ENCODE assay signal across 9 cellular contexts in the genomic region with DNA sequence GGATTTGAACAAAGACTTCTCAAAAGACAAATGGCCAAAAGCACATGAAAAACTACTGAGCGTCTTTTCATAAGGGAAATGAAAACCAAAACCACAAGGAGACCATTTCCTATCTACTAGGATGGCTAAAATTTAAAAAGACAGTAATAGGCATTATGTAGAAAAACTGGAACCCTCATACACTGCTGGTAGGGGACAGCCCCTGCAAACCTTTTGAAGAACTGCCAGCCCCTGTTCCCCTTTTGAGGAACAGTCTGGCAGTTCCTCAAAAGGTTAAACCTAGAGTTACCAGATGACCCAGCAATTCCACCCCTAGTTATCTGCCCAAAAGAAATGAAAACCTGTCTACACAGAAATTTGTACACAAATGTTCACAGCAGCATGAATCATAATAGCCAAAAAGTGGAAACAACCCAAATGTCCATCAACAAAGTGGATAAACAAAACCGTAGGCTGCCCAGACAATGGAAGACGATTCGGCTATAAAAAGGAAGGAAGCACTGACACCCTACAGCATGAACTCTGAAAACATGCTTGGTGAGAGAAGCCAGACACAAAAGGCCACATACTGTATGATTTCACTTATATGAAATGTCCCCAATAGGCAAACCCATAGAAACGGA. TPM values are rescaled to one million over a fixed set of nuclear protein-coding genes. Genes with fewer than 3 reads are reported as not detected.
DNase-seq lines count a peak whose midpoint lies in the region; ATAC-seq and TF ChIP-seq lines count a peak whose summit lies in the region.
"Had no signal": no experiment of that assay in that cellular context is flagged by ENCODE, and none has a peak within 500 bp of the region (broad histone marks: within the 10 kb centered on the region; RNA-seq: fewer than 3 reads in every experiment).

No MANE protein-coding gene starts in this region.

- TF ChIP-seq POLR2A in esophagus squamous epithelium (IDR thresholded peaks at IDR 0.05) (no peak), vagina (IDR thresholded peaks at IDR 0.05) (no peak)

- ATAC-seq in Right ventricle myocardium superior (ENCODE audit: poor library complexity) (no peak), SK-N-SH treated with all-trans-retinoic acid at 6 μM for 48 hours (no peak)

- no peaks in the 10 kb centered on the region for H3K9me3 ChIP-seq in left ventricle myocardium inferior (replicated peaks)
- H3K9me3 ChIP-seq in OCI-LY7 (ENCODE audit: low read length) = no peaks in the 10 kb centered on the region
- no peaks in the 10 kb centered on the region for H3K9me3 ChIP-seq in esophagus squamous epithelium
- H3K9me3 ChIP-seq in vagina = no peaks in the 10 kb centered on the region
- H3K9me3 ChIP-seq: Caco-2 had no signal

- 15 to 26% methylated on average over 5 of the region's 5 CpGs for WGBS in esophagus squamous epithelium, 2 donors

- H3K4me3 ChIP-seq in left ventricle myocardium inferior = no peak overlapping the region
- H3K4me3 ChIP-seq in OCI-LY7 (ENCODE audit: low read depth, low read length, poor library complexity, severe bottlenecking) = no peak overlapping the region
- H3K4me3 ChIP-seq in esophagus squamous epithelium = peak overlapping the region in 1 of 4 donors; percentile 18
- H3K4me3 ChIP-seq in vagina = no peak overlapping the region

- no peaks in the 10 kb centered on the region for H4K20me1 ChIP-seq in OCI-LY7 (ENCODE audit: insufficient read depth, low read length)

- no peaks in the 10 kb centered on the region for H3K79me2 ChIP-seq in OCI-LY7 (ENCODE audit: insufficient read depth, low read depth, low read length)

- POLR2A ChIA-PET in OCI-LY7 (lab: Charles Lee) = interaction anchor here (0.6 kb wide), 1 partner anchor 29 kb away, joined by 3 read pairs; no protein-coding TSS in a partner anchor

- H3K27me3 ChIP-seq in left ventricle myocardium inferior (ENCODE audit: low read depth) = no peaks in the 10 kb centered on the region
- no peaks in the 10 kb centered on the region for H3K27me3 ChIP-seq in esophagus squamous epithelium
- no peaks in the 10 kb centered on the region for H3K27me3 ChIP-seq in vagina

- H3K27ac ChIP-seq in left ventricle myocardium inferior (replicated peaks) = peak overlapping the region; percentile 81
- no peak overlapping the region for H3K27ac ChIP-seq in OCI-LY7 (ENCODE audit: low read depth, low read length, poor library complexity, severe bottlenecking)
- peak overlapping the region in 3 of 4 donors; percentile 28 to 78 (median 69) for H3K27ac ChIP-seq in esophagus squamous epithelium
- peak overlapping the region; percentile 66 for H3K27ac ChIP-seq in vagina

- DNase-seq in left ventricle myocardium inferior = no peak
- no peak for DNase-seq in Right ventricle myocardium superior
- DNase-seq in OCI-LY7 (ENCODE audit: low spot score) = peak; percentile 20
- DNase-seq in esophagus squamous epithelium (lab: John Stamatoyannopoulos, UW) = no peak
- no peak for DNase-seq in vagina (ENCODE audit: extremely low spot score in 2 of 2)
- DNase-seq in NAMALWA (ENCODE audit: low spot score) = no peak
- no peak for DNase-seq in posterior vena cava (ENCODE audit: low spot score)
- DNase-seq: Caco-2 had no signal

- no peak overlapping the region for H3K4me2 ChIP-seq in OCI-LY7 (ENCODE audit: low read length)

- peaks cover 77% of the 10 kb centered on the region for H3K4me1 ChIP-seq in left ventricle myocardium inferior
- peaks cover 9% of the 10 kb centered on the region for H3K4me1 ChIP-seq in OCI-LY7 (ENCODE audit: insufficient read depth, low read length, poor library complexity, severe bottlenecking)
- H3K4me1 ChIP-seq in esophagus squamous epithelium = peaks cover 11 to 82% (median 32%) of the 10 kb centered on the region in 3 donors
- peaks cover 75% of the 10 kb centered on the region for H3K4me1 ChIP-seq in vagina
- H3K4me1 ChIP-seq: Caco-2 had no signal

- no peaks in the 10 kb centered on the region for H3K9me2 ChIP-seq in OCI-LY7 (ENCODE audit: insufficient read depth, low read length)

- intact Hi-C loops in left ventricle myocardium inferior (cut with micrococcal nuclease) (no loop called here), Right ventricle myocardium superior (cut with DNase I) (no loop called here), OCI-LY7 (cut with micrococcal nuclease; ENCODE audit: unreplicated experiment) (no loop called here), esophagus squamous epithelium (cut with DNase I) (no loop called here), vagina (cut with DNase I) (no loop called here), posterior vena cava (cut with DNase I) (no loop called here)

- CTCF ChIA-PET in OCI-LY7 (lab: Charles Lee; ENCODE audit: unreplicated experiment) = no interaction called here

- BruUV-seq in OCI-LY7 (replicated peaks; lab: Mats Ljungman, UMichigan) = TSS peak; percentile 35

- H3K36me3 ChIP-seq in left ventricle myocardium inferior (peaks cover 23% of the 10 kb centered on the region), OCI-LY7 (ENCODE audit: insufficient read depth, low read length) (peaks cover 25% of the 10 kb centered on the region; the same call in 1 of the 2 replicates), esophagus squamous epithelium (peaks cover 6 to 40% (median 9%) of the 10 kb centered on the region in 3 donors), vagina (peaks cover 0 to 28% of the 10 kb centered on the region in 2 donors)

- TF ChIP-seq CTCF in left ventricle myocardium inferior (IDR thresholded peaks at IDR 0.05; ENCODE audit: borderline replicate concordance) (no peak), OCI-LY7 (conservative IDR thresholded peaks at IDR 0.05; ENCODE audit: low read length) (no peak), esophagus squamous epithelium (IDR thresholded peaks at IDR 0.05) (no peak), vagina (IDR thresholded peaks at IDR 0.05) (no peak)

- H2AFZ ChIP-seq in OCI-LY7 (ENCODE audit: low read length) = no peak overlapping the region

TF ChIP-seq in SK-N-SH treated with all-trans-retinoic acid at 6 μM for 48 hours, 23 proteins besides CTCF, POLR2A, EP300 and RAD21:
- TF ChIP-seq OSR1 (CRISPR knock-in tag; IDR thresholded peaks at IDR 0.05) = no peak
- TF ChIP-seq TCF4 (CRISPR knock-in tag; IDR thresholded peaks at IDR 0.05; ENCODE audit: borderline replicate concordance) = no peak
- no peak for TF ChIP-seq SNAI2 (CRISPR knock-in tag; IDR thresholded peaks at IDR 0.05)
- TF ChIP-seq, protein P1, sequence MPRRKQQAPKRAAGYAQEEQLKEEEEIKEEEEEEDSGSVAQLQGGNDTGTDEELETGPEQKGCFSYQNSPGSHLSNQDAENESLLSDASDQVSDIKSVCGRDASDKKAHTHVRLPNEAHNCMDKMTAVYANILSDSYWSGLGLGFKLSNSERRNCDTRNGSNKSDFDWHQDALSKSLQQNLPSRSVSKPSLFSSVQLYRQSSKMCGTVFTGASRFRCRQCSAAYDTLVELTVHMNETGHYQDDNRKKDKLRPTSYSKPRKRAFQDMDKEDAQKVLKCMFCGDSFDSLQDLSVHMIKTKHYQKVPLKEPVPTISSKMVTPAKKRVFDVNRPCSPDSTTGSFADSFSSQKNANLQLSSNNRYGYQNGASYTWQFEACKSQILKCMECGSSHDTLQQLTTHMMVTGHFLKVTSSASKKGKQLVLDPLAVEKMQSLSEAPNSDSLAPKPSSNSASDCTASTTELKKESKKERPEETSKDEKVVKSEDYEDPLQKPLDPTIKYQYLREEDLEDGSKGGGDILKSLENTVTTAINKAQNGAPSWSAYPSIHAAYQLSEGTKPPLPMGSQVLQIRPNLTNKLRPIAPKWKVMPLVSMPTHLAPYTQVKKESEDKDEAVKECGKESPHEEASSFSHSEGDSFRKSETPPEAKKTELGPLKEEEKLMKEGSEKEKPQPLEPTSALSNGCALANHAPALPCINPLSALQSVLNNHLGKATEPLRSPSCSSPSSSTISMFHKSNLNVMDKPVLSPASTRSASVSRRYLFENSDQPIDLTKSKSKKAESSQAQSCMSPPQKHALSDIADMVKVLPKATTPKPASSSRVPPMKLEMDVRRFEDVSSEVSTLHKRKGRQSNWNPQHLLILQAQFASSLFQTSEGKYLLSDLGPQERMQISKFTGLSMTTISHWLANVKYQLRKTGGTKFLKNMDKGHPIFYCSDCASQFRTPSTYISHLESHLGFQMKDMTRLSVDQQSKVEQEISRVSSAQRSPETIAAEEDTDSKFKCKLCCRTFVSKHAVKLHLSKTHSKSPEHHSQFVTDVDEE (CRISPR knock-in tag; IDR thresholded peaks at IDR 0.05) = no peak
- no peak for TF ChIP-seq ZFP3 (CRISPR knock-in tag; IDR thresholded peaks at IDR 0.05)

RNA-seq across cellular contexts. Expression of a gene that starts 22.9 kb away (rescaled TPM):
- 48.5 TPM for total RNA-seq in left ventricle myocardium inferior
- 45.2 TPM for total RNA-seq in Right ventricle myocardium superior
- total RNA-seq in OCI-LY7 (2014; rRNA removed; shearing (Covaris generic)) = 13.5 and 15.5 TPM in 2 replicates
- total RNA-seq in OCI-LY7 (2022) = 33.2 and 34.2 TPM in 2 replicates
- total RNA-seq in esophagus squamous epithelium = 10 to 100 TPM; 10.2 to 26.5 (median 16.5) TPM
- total RNA-seq in vagina = 13.3 TPM
- 10 to 100 TPM; 19.4 to 21.1 TPM for total RNA-seq in posterior vena cava

RNA-seq across cellular contexts. Expression of a gene that starts 39.5 kb away (rescaled TPM):
- total RNA-seq in left ventricle myocardium inferior = 115 TPM
- total RNA-seq in Right ventricle myocardium superior = 125 TPM
- total RNA-seq in OCI-LY7 (2014; rRNA removed; shearing (Covaris generic)) = 46.0 and 55.2 TPM in 2 replicates
- 37.0 and 39.5 TPM in 2 replicates for total RNA-seq in OCI-LY7 (2022)
- 10 to 100 TPM; 46.9 to 94.0 (median 75.0) TPM for total RNA-seq in esophagus squamous epithelium
- total RNA-seq in vagina = 52.8 TPM
- 10 to 100 TPM; 28.3 to 30.5 TPM for total RNA-seq in posterior vena cava

RNA-seq across cellular contexts. Expression of a gene that starts 40.4 kb away (rescaled TPM):
- total RNA-seq in left ventricle myocardium inferior = 0.08 TPM
- 0.11 TPM for total RNA-seq in Right ventricle myocardium superior
- total RNA-seq in OCI-LY7 (2014; rRNA removed; shearing (Covaris generic)) = 0.08 and 0.13 TPM in 2 replicates
- 0.27 and 0.37 TPM in 2 replicates for total RNA-seq in OCI-LY7 (2022)
- under 1 TPM in 3 of 4 donors, not detected in 1; 0.04 to 0.19 (median 0.06) TPM for total RNA-seq in esophagus squamous epithelium
- not detected for total RNA-seq in vagina
- total RNA-seq in posterior vena cava = under 1 TPM; 0.09 to 0.10 TPM

RNA-seq across cellular contexts. Expression of a gene that starts 41.3 kb away (rescaled TPM):
- 21.9 TPM for total RNA-seq in left ventricle myocardium inferior
- 24.9 TPM for total RNA-seq in Right ventricle myocardium superior
- total RNA-seq in OCI-LY7 (2014; rRNA removed; shearing (Covaris generic)) = 92.8 and 113 TPM in 2 replicates
- total RNA-seq in OCI-LY7 (2022) = 114 and 139 TPM in 2 replicates
- 10 to 100 TPM; 25.4 to 55.5 (median 34.9) TPM for total RNA-seq in esophagus squamous epithelium
- 35.6 TPM for total RNA-seq in vagina
- total RNA-seq in posterior vena cava = 10 to 100 TPM; 18.8 to 25.3 TPM
